In genomic region chr10:121753726-121754476, GRCh38 we compare ENCODE assay signal across 9 cellular contexts.
DNase-seq lines count a peak whose midpoint lies in the region; ATAC-seq and TF ChIP-seq lines count a peak whose summit lies in the region.
"Had no signal": no experiment of that assay in that cellular context is flagged by ENCODE, and none has a peak within 500 bp of the region (broad histone marks: within the 10 kb centered on the region; RNA-seq: fewer than 3 reads in every experiment).

No MANE protein-coding gene starts in this region.

- ATAC-seq in GM21528 (IDR thresholded peaks at IDR 0.05; ENCODE audit: low FRiP score, unreplicated experiment) = peak; percentile 78

- H3K27ac Mint-ChIP-seq in activated naive CD8-positive, alpha-beta T cell treated with anti-CD3 and anti-CD28 coated beads for 36 hours = peak overlapping the region; percentile 67
- H3K27ac Mint-ChIP-seq: B cell had no signal

- no peaks in the 10 kb centered on the region for H3K27me3 ChIP-seq in HL-60 (ENCODE audit: insufficient read depth, poor library complexity, severe bottlenecking)

- H3K27ac ChIP-seq in HL-60 (replicated peaks) = no peak overlapping the region

- peak; percentile 7 for TF ChIP-seq CTCF in HL-60 (IDR thresholded peaks at IDR 0.05; ENCODE audit: insufficient read depth, low read length)

- no peak overlapping the region for H3K4me3 Mint-ChIP-seq in activated naive CD8-positive, alpha-beta T cell treated with anti-CD3 and anti-CD28 coated beads for 36 hours
- H3K4me3 Mint-ChIP-seq: B cell had no signal

- DNase-seq in DMS53 (lab: John Stamatoyannopoulos, UW) = peak; percentile 22
- no peak for DNase-seq in DMS53 treated with DMSO at 0.1 percent for 48 hours (lab: John Stamatoyannopoulos, UW; ENCODE audit: unreplicated experiment)
- no peak for DNase-seq in HL-60 (ENCODE audit: low read depth in 1 of 2, low spot score in 1 of 2)
- DNase-seq in activated naive CD8-positive, alpha-beta T cell treated with anti-CD3 and anti-CD28 coated beads for 36 hours = no peak
- DNase-seq in myocyte (ENCODE audit: low read depth) = peak; percentile 68
- no peak for DNase-seq in iPS-NIHi7 (ENCODE audit: extremely low spot score)
- DNase-seq in GDM1 (lab: John Stamatoyannopoulos, UW) = no peak

- H3K4me3 ChIP-seq in HL-60 (replicated peaks; ENCODE audit: insufficient read depth, low read length) = no peak overlapping the region

- H3K36me3 Mint-ChIP-seq in activated naive CD8-positive, alpha-beta T cell treated with anti-CD3 and anti-CD28 coated beads for 36 hours = peaks cover 43% of the 10 kb centered on the region

- peaks cover 14% of the 10 kb centered on the region for H3K4me1 Mint-ChIP-seq in activated naive CD8-positive, alpha-beta T cell treated with anti-CD3 and anti-CD28 coated beads for 36 hours
- H3K4me1 Mint-ChIP-seq: B cell had no signal

- no peaks in the 10 kb centered on the region for H3K27me3 Mint-ChIP-seq in activated naive CD8-positive, alpha-beta T cell treated with anti-CD3 and anti-CD28 coated beads for 36 hours
- H3K27me3 Mint-ChIP-seq: B cell had no signal

- peaks cover 26% of the 10 kb centered on the region for H3K9me3 Mint-ChIP-seq in activated naive CD8-positive, alpha-beta T cell treated with anti-CD3 and anti-CD28 coated beads for 36 hours

Comparison
In these comparisons a context has a peak if more than half of its experiments do, and no peak if none do; other contexts are left out.
1. DNase-seq: peak in DMS53 (single experiment) and myocyte (single experiment); none in DMS53 treated with DMSO at 0.1 percent for 48 hours (single experiment), HL-60 (0 of 2), activated naive CD8-positive, alpha-beta T cell treated with anti-CD3 and anti-CD28 coated beads for 36 hours (single experiment), iPS-NIHi7 (single experiment) and GDM1 (single experiment).